Comparison of ENCODE assay signal across 24 cellular contexts in the genomic region with DNA sequence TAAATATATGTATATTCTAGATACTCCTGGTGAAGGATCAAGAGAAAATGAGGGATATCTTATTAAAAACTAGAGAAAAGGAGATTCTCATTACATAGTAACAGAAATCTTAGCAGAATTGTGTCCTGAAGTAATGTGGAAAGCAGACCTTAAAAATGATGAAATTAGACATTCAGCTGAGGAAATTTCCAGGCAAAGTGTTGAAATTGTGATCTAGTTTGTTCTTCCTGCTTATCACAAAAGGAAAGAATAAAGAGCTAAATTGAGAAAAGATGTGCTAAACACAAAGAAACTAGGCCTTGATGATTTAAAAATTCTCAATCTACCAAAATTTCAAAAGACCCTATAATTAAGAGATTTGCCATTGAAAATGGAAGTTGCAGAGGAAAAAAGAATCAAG.
A peak's percentile ranks its signal among the peaks of the same experiment; 100 is the strongest.
DNase-seq lines count a peak whose midpoint lies in the region; ATAC-seq and TF ChIP-seq lines count a peak whose summit lies in the region.
"Had no signal": no experiment of that assay in that cellular context is flagged by ENCODE, and none has a peak within 500 bp of the region (broad histone marks: within the 10 kb centered on the region; RNA-seq: fewer than 3 reads in every experiment).

No MANE protein-coding gene starts in this region.

- no peaks in the 10 kb centered on the region for H4K20me1 ChIP-seq in mammary epithelial cell (ENCODE audit: insufficient read depth, low read length)

- BruUV-seq in A673 (replicated peaks; lab: Mats Ljungman, UMichigan), result TSS peak; percentile 92
- BruUV-seq in mammary epithelial cell (replicated peaks; lab: Mats Ljungman, UMichigan), result no TSS peak

- no peak overlapping the region for H2AFZ ChIP-seq in mammary epithelial cell (ENCODE audit: low read depth, low read length)

- H3K27me3 ChIP-seq in A673 (replicated peaks; ENCODE audit: insufficient read depth, low read depth, low read length, poor library complexity), result no peaks in the 10 kb centered on the region
- H3K27me3 ChIP-seq in HUES64 (ENCODE audit: insufficient read depth, low read length), result no peaks in the 10 kb centered on the region
- H3K27me3 ChIP-seq in mammary epithelial cell (ENCODE audit: insufficient read depth, low read length), result no peaks in the 10 kb centered on the region
- H3K27me3 ChIP-seq: body of pancreas, esophagus squamous epithelium, neutrophil had no signal

- CTCF ChIA-PET in A673 (lab: Charles Lee), result no interaction called here
- CTCF ChIA-PET in mammary epithelial cell (lab: Charles Lee; ENCODE audit: low non-redundant PET), result no interaction called here

- ATAC-seq in GM18505 (IDR thresholded peaks at IDR 0.05; ENCODE audit: unreplicated experiment), result no peak
- ATAC-seq: activated CD4-positive, CD25-positive, alpha-beta regulatory T cell treated with anti-CD3 and anti-CD28 coated beads, Interleukin-2, amount 50 U/mL, for 24 hours; activated CD8-positive, alpha-beta T cell treated with anti-CD3 and anti-CD28 coated beads for 36 hours; body of pancreas; effector memory CD8-positive, alpha-beta T cell; lower lobe of right lung had no signal

- in situ Hi-C loops in mammary epithelial cell (cut with MboI; ENCODE audit: low sequenced_read_pairs in 2 of 2), result no loop called here

- H3K36me3 ChIP-seq in A673 (ENCODE audit: insufficient read depth, low read length, poor library complexity, severe bottlenecking) (no peaks in the 10 kb centered on the region), HUES64 (ENCODE audit: insufficient read depth, low read length) (no peaks in the 10 kb centered on the region), mammary epithelial cell (ENCODE audit: insufficient read depth, low read length) (no peaks in the 10 kb centered on the region)
- H3K36me3 ChIP-seq: esophagus squamous epithelium, lower lobe of right lung, neutrophil had no signal

- peak overlapping the region; percentile 85 for H3K27ac ChIP-seq in A673 (ENCODE audit: low read depth, low read length, poor library complexity, severe bottlenecking)
- peak overlapping the region; percentile 76 for H3K27ac ChIP-seq in HUES64 (ENCODE audit: low read depth, low read length)
- peak overlapping the region; percentile 38 for H3K27ac ChIP-seq in mammary epithelial cell (ENCODE audit: insufficient read depth, low read depth, low read length)
- H3K27ac ChIP-seq: body of pancreas, esophagus squamous epithelium, lower lobe of right lung, neutrophil had no signal

- intact Hi-C loops in A673 (cut with micrococcal nuclease; ENCODE audit: unreplicated experiment) (loop anchor here (5.0 kb wide), 1 partner anchor 175 kb away; no protein-coding TSS in a partner anchor), mammary epithelial cell (cut with micrococcal nuclease) (no loop called here)

- H3K9me3 ChIP-seq in A673 (ENCODE audit: low read depth, low read length, poor library complexity, severe bottlenecking) (no peaks in the 10 kb centered on the region), HUES64 (ENCODE audit: insufficient read depth, low read depth, low read length) (no peaks in the 10 kb centered on the region), mammary epithelial cell (replicated peaks; ENCODE audit: insufficient read depth, low read length) (no peaks in the 10 kb centered on the region)
- H3K9me3 ChIP-seq: body of pancreas, lower lobe of right lung, neutrophil had no signal

- peaks cover 31% of the 10 kb centered on the region for H3K4me1 ChIP-seq in A673 (ENCODE audit: insufficient read depth, low read length, poor library complexity, severe bottlenecking)
- peaks cover 11% of the 10 kb centered on the region; the same call in 1 of the 2 replicates for H3K4me1 ChIP-seq in HUES64 (ENCODE audit: insufficient read depth, low read length)
- H3K4me1 ChIP-seq in mammary epithelial cell (ENCODE audit: insufficient read depth, low read length), result peaks cover 10% of the 10 kb centered on the region
- H3K4me1 ChIP-seq: body of pancreas, esophagus squamous epithelium, lower lobe of right lung had no signal

- H3K9ac ChIP-seq in HUES64 (ENCODE audit: low read depth, low read length), result 0 out of 2 replicates have a peak overlapping the region, but pooled peaks have one; percentile 49
- no peak overlapping the region for H3K9ac ChIP-seq in mammary epithelial cell (ENCODE audit: insufficient read depth, low read length)

- H3K4me3 ChIP-seq in A673 (ENCODE audit: low read depth, low read length, poor library complexity, severe bottlenecking), result no peak overlapping the region
- no peak overlapping the region for H3K4me3 ChIP-seq in HUES64 (ENCODE audit: low read length)
- H3K4me3 ChIP-seq in mammary epithelial cell (replicated peaks in 1 of 3; ENCODE audit: insufficient read depth in 1 of 3, low read depth in 2 of 3, low read length in 3 of 3), result no peak overlapping the region
- H3K4me3 ChIP-seq: body of pancreas, esophagus squamous epithelium, lower lobe of right lung had no signal

- H3K4me2 ChIP-seq in mammary epithelial cell (ENCODE audit: insufficient read depth, low read depth, low read length), result peak overlapping the region; percentile 52

- POLR2A ChIA-PET in A673 (lab: Charles Lee; ENCODE audit: low non-redundant PET), result no interaction called here

- dilution Hi-C loops in mammary epithelial cell (cut with HindIII; ENCODE audit: low sequenced_read_pairs), result no loop called here

- DNase-seq in A673 (ENCODE audit: low spot score) (no peak), mammary epithelial cell (no peak), inferior parietal cortex (ENCODE audit: extremely low spot score) (peak; percentile 5), NK-92 (lab: John Stamatoyannopoulos, UW; ENCODE audit: unreplicated experiment) (no peak)
- DNase-seq in activated CD4-positive, alpha-beta T cell treated with anti-CD3 and anti-CD28 coated beads, Interleukin-2, amount 50 U/mL, for 1 hour, result no peak
- DNase-seq in effector CD4-positive, alpha-beta T cell, result no peak
- DNase-seq: activated CD8-positive, alpha-beta T cell treated with anti-CD3 and anti-CD28 coated beads for 36 hours; activated effector memory CD4-positive, alpha-beta T cell treated with Interleukin-2 at 50 U/mL for 16 hours; activated naive CD8-positive, alpha-beta T cell treated with anti-CD3 and anti-CD28 coated beads, Interleukin-2, amount 10 ng/mL, durations not matched to agents 7 days and 5 days; activated T-cell treated with anti-CD3 and anti-CD28 coated beads for 4 hours; body of pancreas; COR-L47; effector memory CD8-positive, alpha-beta T cell; esophagus squamous epithelium; lower lobe of right lung; NCI-H1092 treated with DMSO at 0.1 percent for 48 hours; NCI-H2029; NCI-H774; small intestine; stimulated activated CD4-positive, alpha-beta T cell treated with anti-CD3 and anti-CD28 coated beads, Interleukin-2, amount 100 ng/mL, for 24 hours had no signal

- TF ChIP-seq CTCF in A673 (conservative IDR thresholded peaks at IDR 0.05; ENCODE audit: low read depth, low read length) (no peak), mammary epithelial cell (conservative IDR thresholded peaks at IDR 0.05 in 1 of 2, IDR thresholded peaks at IDR 0.05 in 1 of 2; ENCODE audit: extremely low read depth in 1 of 2, insufficient read depth in 1 of 2, low read depth in 1 of 2, low read length in 2 of 2) (no peak)

- H3K79me2 ChIP-seq in mammary epithelial cell (ENCODE audit: insufficient read depth, low read length), result no peaks in the 10 kb centered on the region

- no peak for TF ChIP-seq POLR2A in GM18505 (IDR thresholded peaks at IDR 0.05; ENCODE audit: borderline replicate concordance, extremely low read depth, insufficient read depth, insufficient read length)
